1 cellular context compared by ENCODE assay signal in genomic region chr11:44671234-44671633, GRCh38.
TF ChIP-seq lines count a peak whose summit lies in the region.

No MANE protein-coding gene starts in this region.

TF ChIP-seq in H1, 55 proteins besides CTCF, POLR2A, EP300 and RAD21:
- no peak for TF ChIP-seq CHD7 (IDR thresholded peaks at IDR 0.05; ENCODE audit: insufficient replicate concordance, low read length)
- TF ChIP-seq TEAD4 (IDR thresholded peaks at IDR 0.05; ENCODE audit: low read depth, low read length), result peak; percentile 78
- TF ChIP-seq GTF2F1 (IDR thresholded peaks at IDR 0.05; ENCODE audit: borderline replicate concordance, low read depth, low read length), result 0 out of 2 replicates have a peak, but pooled peaks have one; percentile 27
- TF ChIP-seq MAX (IDR thresholded peaks at IDR 0.05), result peak; percentile 72
- no peak for TF ChIP-seq EZH2 (IDR thresholded peaks at IDR 0.05; ENCODE audit: low read depth, low read length, severe bottlenecking)
- TF ChIP-seq E2F6 (IDR thresholded peaks at IDR 0.05), result peak; percentile 62; the same call in 1 of the 2 replicates
- no peak for TF ChIP-seq BRCA1 (IDR thresholded peaks at IDR 0.05; ENCODE audit: low read depth, low read length)
- TF ChIP-seq SP1 (IDR thresholded peaks at IDR 0.05; ENCODE audit: low read depth, low read length), result peak; percentile 83
- peak; percentile 47 for TF ChIP-seq TAF7 (optimal IDR thresholded peaks at IDR 0.05; ENCODE audit: borderline replicate concordance, low read depth, low read length)
- no peak for TF ChIP-seq CBX8 (IDR thresholded peaks at IDR 0.05; ENCODE audit: borderline replicate concordance, low read depth, low read length)
- TF ChIP-seq SP4 (IDR thresholded peaks at IDR 0.05; ENCODE audit: low read length), result no peak
- TF ChIP-seq TBP (IDR thresholded peaks at IDR 0.05; ENCODE audit: low read depth, low read length), result peak; percentile 23; the same call in 1 of the 2 replicates
- TF ChIP-seq TAF1 (IDR thresholded peaks at IDR 0.05; ENCODE audit: low read depth, low read length), result peak; percentile 49
- TF ChIP-seq KDM1A (IDR thresholded peaks at IDR 0.05; ENCODE audit: borderline replicate concordance, low read length), result peak; percentile 83; the same call in 1 of the 2 replicates
- no peak for TF ChIP-seq JUND (IDR thresholded peaks at IDR 0.05; ENCODE audit: low read length)
- peak; percentile 12; the same call in 1 of the 2 replicates for TF ChIP-seq YY1 (IDR thresholded peaks at IDR 0.05; ENCODE audit: low read depth, low read length)
- TF ChIP-seq NANOG (IDR thresholded peaks at IDR 0.05; ENCODE audit: insufficient read depth, low read depth, low read length, poor library complexity, severe bottlenecking), result peak; percentile 62
- TF ChIP-seq ATF3 (IDR thresholded peaks at IDR 0.05; ENCODE audit: insufficient read depth, low read depth, low read length), result no peak
- TF ChIP-seq TCF12 (IDR thresholded peaks at IDR 0.05; ENCODE audit: low read depth, low read length), result 0 out of 2 replicates have a peak, but pooled peaks have one; percentile 8
- TF ChIP-seq SIX5 (IDR thresholded peaks at IDR 0.05; ENCODE audit: low read depth, low read length), result no peak
